Comparison of ENCODE assay signal across 15 cellular contexts in genomic region chr9:76717611-76718010, GRCh38. TPM values are rescaled to one million over a fixed set of nuclear protein-coding genes. Genes with fewer than 3 reads are reported as not detected.
DNase-seq lines count a peak whose midpoint lies in the region; TF ChIP-seq lines count a peak whose summit lies in the region.
"Had no signal": no experiment of that assay in that cellular context is flagged by ENCODE, and none has a peak within 500 bp of the region (broad histone marks: within the 10 kb centered on the region; RNA-seq: fewer than 3 reads in every experiment).

No MANE protein-coding gene starts in this region.

- no peak for TF ChIP-seq POLR2A in testis (IDR thresholded peaks at IDR 0.05)
- no peak for TF ChIP-seq POLR2A in stomach (IDR thresholded peaks at IDR 0.05)

- H3K27ac ChIP-seq in testis (no peak overlapping the region), stomach (peak overlapping the region in 2 of 5 donors; percentile 43 to 46)

- H3K4me1 ChIP-seq in testis, result no peaks in the 10 kb centered on the region
- H3K4me1 ChIP-seq in stomach, result peaks cover 0 to 26% (median 5%) of the 10 kb centered on the region in 4 donors
- H3K4me1 ChIP-seq: Caco-2 had no signal

- no peaks in the 10 kb centered on the region for H3K36me3 ChIP-seq in testis (ENCODE audit: low read depth, missing control alignments)
- peaks cover 0 to 10% (median 3%) of the 10 kb centered on the region in 4 donors for H3K36me3 ChIP-seq in stomach

- no peaks in the 10 kb centered on the region for H3K27me3 ChIP-seq in testis
- H3K27me3 ChIP-seq in stomach, result peaks cover 0 to 3% (median 0%) of the 10 kb centered on the region in 3 donors

- WGBS in testis, 2 donors, result 72 to 78% methylated on average over 5 of the region's 5 CpGs
- WGBS in stomach, 5 donors, result 39 to 50% (median 43%) methylated on average over 5 of the region's 5 CpGs

- TF ChIP-seq EP300 in stomach (IDR thresholded peaks at IDR 0.05), result no peak

- H3K9me3 ChIP-seq in testis, result no peaks in the 10 kb centered on the region
- no peaks in the 10 kb centered on the region for H3K9me3 ChIP-seq in stomach
- H3K9me3 ChIP-seq: Caco-2 had no signal

- H3K4me3 ChIP-seq in fibroblast of mammary gland (ENCODE audit: control insufficient read depth, low read depth, low read length) (no peak overlapping the region), testis (no peak overlapping the region), stomach (no peak overlapping the region)
- H3K4me3 ChIP-seq: GM12878 had no signal

- TF ChIP-seq CTCF in fibroblast of mammary gland (conservative IDR thresholded peaks at IDR 0.05; ENCODE audit: control insufficient read depth, insufficient read depth, low read depth, low read length) (no peak), testis (IDR thresholded peaks at IDR 0.05) (no peak), stomach (IDR thresholded peaks at IDR 0.05) (no peak)

- DNase-seq in DMS53 treated with DMSO at 0.1 percent for 48 hours (lab: John Stamatoyannopoulos, UW; ENCODE audit: unreplicated experiment) (peak; percentile 64), NCI-H2029 treated with DMSO at 0.1 percent for 48 hours (lab: John Stamatoyannopoulos, UW) (peak; percentile 70), fibroblast of mammary gland (ENCODE audit: low read depth) (peak; percentile 65), renal cortical epithelial cell (ENCODE audit: low read depth) (peak; percentile 61), testis (no peak), amniotic stem cell (lab: John Stamatoyannopoulos, UW) (no peak), NCI-H2171 (lab: John Stamatoyannopoulos, UW) (no peak), stomach (no peak)
- DNase-seq: activated CD4-positive, alpha-beta T cell treated with anti-CD3 and anti-CD28 coated beads, Interleukin-2, amount 10 ng/mL, durations not matched to agents 7 days and 5 days; activated gamma-delta T cell treated with Interleukin-2 at 50 U/mL for 16 hours; MM.1S; stimulated activated CD4-positive, alpha-beta T cell treated with anti-CD3 and anti-CD28 coated beads, Interleukin-1b, Interleukin-23, amount 100 ng/mL, for 48 hours had no signal

- intact Hi-C loops in testis (cut with DNase I; ENCODE audit: low total_unique reads), result no loop called here
- intact Hi-C loops in stomach (cut with DNase I; ENCODE audit: low total_unique reads), result no loop called here

RNA-seq across cellular contexts. Expression of gene PCA3, which starts 46.6 kb away (rescaled TPM):
- 0.05 TPM in 1 of 2 replicates, not detected in the other for total RNA-seq in renal cortical epithelial cell
- total RNA-seq in testis, result under 1 TPM; 0.37 to 0.39 TPM
- polyA plus RNA-seq in testis (ENCODE audit: insufficient read depth, low read depth, low replicate concordance), result not detected
- total RNA-seq in stomach, result under 1 TPM in 2 of 5 donors, not detected in 3; 0.45 to 0.73 TPM
- polyA plus RNA-seq in stomach, result not detected
- total RNA-seq: activated CD4-positive, alpha-beta T cell treated with anti-CD3 and anti-CD28 coated beads, Interleukin-2, amount 10 ng/mL, durations not matched to agents 7 days and 5 days; Caco-2; fibroblast of villous mesenchyme; GM12878 had no signal

Comparison
In these comparisons a context has a peak if more than half of its experiments do, and no peak if none do; other contexts are left out.
1. DNase-seq: peak in DMS53 treated with DMSO at 0.1 percent for 48 hours (single experiment), NCI-H2029 treated with DMSO at 0.1 percent for 48 hours (single experiment), fibroblast of mammary gland (single experiment) and renal cortical epithelial cell (single experiment); none in testis (single experiment), amniotic stem cell (single experiment), NCI-H2171 (single experiment) and stomach (single experiment).